Comparison of ENCODE assay signal across 8 cellular contexts in the genomic region with DNA sequence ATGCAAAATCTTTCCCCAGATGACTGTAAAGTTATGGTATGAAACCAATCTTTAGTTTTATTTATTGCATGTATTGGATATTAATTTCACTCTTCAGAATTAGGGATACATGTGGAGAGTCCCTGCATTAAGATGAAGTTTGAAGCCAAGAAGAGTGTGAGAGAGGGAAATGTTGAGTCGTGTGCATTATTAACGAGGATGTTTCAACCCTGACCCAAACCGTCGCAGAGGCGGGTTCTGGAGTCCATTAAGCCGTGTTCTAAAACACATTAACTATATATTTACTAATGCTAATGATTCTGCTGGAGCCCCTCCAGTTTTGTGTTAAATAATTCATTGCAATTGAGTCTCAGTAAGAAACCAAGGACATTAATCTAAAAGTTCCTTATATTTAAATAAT. TPM values are rescaled to one million over a fixed set of nuclear protein-coding genes. Genes with fewer than 3 reads are reported as not detected.
DNase-seq lines count a peak whose midpoint lies in the region; ATAC-seq and TF ChIP-seq lines count a peak whose summit lies in the region.

No MANE protein-coding gene starts in this region.

- peak overlapping the region; percentile 81 for H3K4me3 Mint-ChIP-seq in activated naive CD8-positive, alpha-beta T cell treated with anti-CD3 and anti-CD28 coated beads, Interleukin-2, amount 50 U/mL, for 24 hours

- no peaks in the 10 kb centered on the region for H3K36me3 ChIP-seq in right atrium auricular region
- H3K36me3 ChIP-seq in tibial artery: no peaks in the 10 kb centered on the region

- H3K27ac ChIP-seq in right atrium auricular region (no peak overlapping the region), tibial artery (no peak overlapping the region)

- H3K4me1 ChIP-seq in right atrium auricular region: peaks cover 0 to 25% of the 10 kb centered on the region in 2 donors
- peaks cover 0 to 33% (median 10%) of the 10 kb centered on the region in 4 donors for H3K4me1 ChIP-seq in tibial artery

- DNase-seq in right atrium auricular region (ENCODE audit: low spot score) (no peak), left cardiac atrium (no peak), iris pigment epithelial cell (ENCODE audit: low read depth) (peak; percentile 17), tibial artery (no peak)
- DNase-seq in activated naive CD8-positive, alpha-beta T cell treated with anti-CD3 and anti-CD28 coated beads, Interleukin-2, amount 50 U/mL, for 24 hours: no peak

- peaks cover 62% of the 10 kb centered on the region for H3K27me3 Mint-ChIP-seq in activated naive CD8-positive, alpha-beta T cell treated with anti-CD3 and anti-CD28 coated beads, Interleukin-2, amount 50 U/mL, for 24 hours

- peaks cover 40% of the 10 kb centered on the region for H3K4me1 Mint-ChIP-seq in activated naive CD8-positive, alpha-beta T cell treated with anti-CD3 and anti-CD28 coated beads, Interleukin-2, amount 50 U/mL, for 24 hours

- ATAC-seq in left cardiac atrium (no peak), GM18868 (IDR thresholded peaks at IDR 0.05; ENCODE audit: unreplicated experiment) (no peak), GM21447 (IDR thresholded peaks at IDR 0.05; ENCODE audit: unreplicated experiment) (no peak), GM18519 (IDR thresholded peaks at IDR 0.05; ENCODE audit: low FRiP score, unreplicated experiment) (no peak)
- no peak for ATAC-seq in activated naive CD8-positive, alpha-beta T cell treated with anti-CD3 and anti-CD28 coated beads, Interleukin-2, amount 50 U/mL, for 24 hours

- no peaks in the 10 kb centered on the region for H3K36me3 Mint-ChIP-seq in activated naive CD8-positive, alpha-beta T cell treated with anti-CD3 and anti-CD28 coated beads, Interleukin-2, amount 50 U/mL, for 24 hours (ENCODE audit: low read depth)

- TF ChIP-seq CTCF in right atrium auricular region (IDR thresholded peaks at IDR 0.05): no peak
- no peak for TF ChIP-seq CTCF in tibial artery (IDR thresholded peaks at IDR 0.05)

- H3K9me3 ChIP-seq in right atrium auricular region (no peaks in the 10 kb centered on the region), tibial artery (no peaks in the 10 kb centered on the region)

- H3K4me3 ChIP-seq in right atrium auricular region: peak overlapping the region; percentile 73 to 90
- peak overlapping the region; percentile 67 to 91 for H3K4me3 ChIP-seq in tibial artery

- H3K9me3 Mint-ChIP-seq in activated naive CD8-positive, alpha-beta T cell treated with anti-CD3 and anti-CD28 coated beads, Interleukin-2, amount 50 U/mL, for 24 hours: no peaks in the 10 kb centered on the region

- intact Hi-C loops in left cardiac atrium (cut with DNase I): loop anchor here in 1 of 2 donors (5.0 kb wide), 1 partner anchor 64 kb away; no protein-coding TSS in a partner anchor
- intact Hi-C loops in tibial artery (cut with DNase I; ENCODE audit: low total_unique reads): loop anchor here (1.0 to 10.0 kb wide), 2 partner anchors 46 to 667 kb away; a partner anchor contains a TSS

- H3K27ac Mint-ChIP-seq in activated naive CD8-positive, alpha-beta T cell treated with anti-CD3 and anti-CD28 coated beads, Interleukin-2, amount 50 U/mL, for 24 hours: no peak overlapping the region

- H3K27me3 ChIP-seq in right atrium auricular region: no peaks in the 10 kb centered on the region
- H3K27me3 ChIP-seq in tibial artery: no peaks in the 10 kb centered on the region

RNA-seq across cellular contexts. Expression of a gene that starts 1.8 kb away (rescaled TPM):
- total RNA-seq in right atrium auricular region (10 to 100 TPM; 21.5 to 37.9 TPM), left cardiac atrium (10 to 100 TPM; 35.9 to 53.5 TPM)
